Comparison of ENCODE assay signal across 11 cellular contexts in the genomic region with DNA sequence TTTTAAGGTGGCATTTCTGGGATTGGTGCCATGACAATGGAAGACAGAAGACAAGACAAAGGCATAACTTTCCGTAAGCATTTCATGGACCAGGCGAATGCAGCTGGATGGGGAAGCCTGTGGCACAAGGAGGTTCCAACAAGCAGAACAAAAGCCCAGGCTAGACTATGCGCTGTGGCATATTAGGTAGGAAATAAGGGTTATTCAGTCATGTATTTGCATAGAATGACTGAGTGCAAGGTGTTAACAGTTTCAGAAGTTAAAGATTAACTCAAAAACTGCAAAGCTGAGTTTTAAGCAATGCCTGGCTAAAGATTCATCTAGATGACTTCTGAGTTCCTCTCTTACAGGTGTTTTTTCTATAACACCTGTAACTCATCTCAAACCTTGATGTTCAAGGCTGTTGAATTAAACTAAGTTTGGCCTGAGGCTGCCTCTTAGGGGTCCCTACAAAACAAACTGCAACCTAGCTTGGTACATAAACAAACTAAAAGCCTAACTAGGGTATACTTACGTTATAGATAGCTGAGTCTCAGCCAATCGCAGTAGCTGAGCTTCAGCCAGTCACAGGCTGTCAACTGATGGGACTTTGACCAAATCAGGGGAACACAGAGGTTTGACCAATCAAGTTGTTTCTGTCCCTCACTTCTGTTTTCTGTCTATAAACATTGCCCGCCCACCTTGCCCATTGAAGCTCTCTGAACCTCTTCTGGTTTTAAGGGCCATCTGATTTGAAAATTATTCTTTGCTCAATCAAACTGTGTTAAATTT. TPM values are rescaled to one million over a fixed set of nuclear protein-coding genes. Genes with fewer than 3 reads are reported as not detected.
A peak's percentile ranks its signal among the peaks of the same experiment; 100 is the strongest.
DNase-seq lines count a peak whose midpoint lies in the region; ATAC-seq, FAIRE-seq and TF ChIP-seq lines count a peak whose summit lies in the region.
"Had no signal": no experiment of that assay in that cellular context is flagged by ENCODE, and none has a peak within 500 bp of the region (broad histone marks: within the 10 kb centered on the region; RNA-seq: fewer than 3 reads in every experiment).

No MANE protein-coding gene starts in this region.

- no peak for TF ChIP-seq POLR2A in upper lobe of left lung (IDR thresholded peaks at IDR 0.05)

- H2BK120ac ChIP-seq in trophoblast cell (ENCODE audit: insufficient read depth, low read length, poor library complexity): no peak overlapping the region

- TF ChIP-seq EP300 in upper lobe of left lung (IDR thresholded peaks at IDR 0.05): no peak

- H2BK5ac ChIP-seq in trophoblast cell (ENCODE audit: low read depth, low read length, poor library complexity): no peak overlapping the region

- no peak overlapping the region for H3K9ac ChIP-seq in trophoblast cell (ENCODE audit: low read length)
- H3K9ac ChIP-seq: parathyroid adenoma had no signal

- intact Hi-C loops in posterior cingulate gyrus (cut with DNase I): loop anchor here (2.0 kb wide), 1 partner anchor 381 kb away; no protein-coding TSS in a partner anchor

- peaks cover 0 to 6% of the 10 kb centered on the region in 2 donors for H3K4me1 ChIP-seq in small intestine (ENCODE audit: control insufficient read depth in 2 of 2, insufficient read depth in 1 of 2, low read depth in 1 of 2, low read length in 1 of 2)
- H3K4me1 ChIP-seq in upper lobe of left lung: peaks cover 0 to 5% (median 4%) of the 10 kb centered on the region in 4 donors
- no peaks in the 10 kb centered on the region for H3K4me1 ChIP-seq in trophoblast cell (ENCODE audit: control insufficient read depth in 1 of 2, insufficient read depth in 2 of 2, low read length in 2 of 2)
- H3K4me1 ChIP-seq: vagina had no signal

- H3K23ac ChIP-seq in trophoblast cell (ENCODE audit: low read length): no peak overlapping the region

- no peak for TF ChIP-seq CTCF in upper lobe of left lung (IDR thresholded peaks at IDR 0.05)

- no peaks in the 10 kb centered on the region for H3K36me3 Mint-ChIP-seq in activated naive CD4-positive, alpha-beta T cell treated with anti-CD3 and anti-CD28 coated beads, Interleukin-2, amount 50 U/mL, for 72 hours
- H3K36me3 Mint-ChIP-seq: IgD-negative memory B cell had no signal

- H3K4me3 ChIP-seq in small intestine (ENCODE audit: low read depth in 1 of 2, low read length in 2 of 2) (no peak overlapping the region), upper lobe of left lung (no peak overlapping the region), trophoblast cell (ENCODE audit: low read depth, low read length) (no peak overlapping the region)
- H3K4me3 ChIP-seq: vagina had no signal

- no peak overlapping the region for H4K12ac ChIP-seq in trophoblast cell (ENCODE audit: low read depth, low read length)

- no peak overlapping the region for H3K4ac ChIP-seq in trophoblast cell (ENCODE audit: low read depth, low read length)

- ATAC-seq in GM19025 (IDR thresholded peaks at IDR 0.05; ENCODE audit: low read depth, unreplicated experiment) (peak; percentile 65), HG02798 (IDR thresholded peaks at IDR 0.05; ENCODE audit: poor library complexity, unreplicated experiment) (peak; percentile 74), upper lobe of left lung (ENCODE audit: low FRiP score in 2 of 2) (no peak)
- ATAC-seq in activated naive CD4-positive, alpha-beta T cell treated with anti-CD3 and anti-CD28 coated beads, Interleukin-2, amount 50 U/mL, for 72 hours: no peak

- H3K36me3 ChIP-seq in small intestine (ENCODE audit: control insufficient read depth in 2 of 2, insufficient read depth in 2 of 2, low read length in 2 of 2): peaks cover 0 to 31% of the 10 kb centered on the region in 2 donors
- no peaks in the 10 kb centered on the region for H3K36me3 ChIP-seq in upper lobe of left lung
- H3K36me3 ChIP-seq in trophoblast cell (ENCODE audit: control insufficient read depth in 1 of 2, insufficient read depth in 2 of 2, low read length in 2 of 2): no peaks in the 10 kb centered on the region
- H3K36me3 ChIP-seq: vagina had no signal

- WGBS in small intestine, 3 donors: 63 to 84% (median 68%) methylated on average over 6 of the region's 6 CpGs
- WGBS in upper lobe of left lung, 2 donors: 69 to 72% methylated on average over 6 of the region's 6 CpGs
- no CpG with 5 or more reads among the region's 6 CpGs for WGBS in trophoblast cell (ENCODE audit: extremely low coverage, insufficient coverage, insufficient read length)

- H2AFZ ChIP-seq in trophoblast cell (ENCODE audit: insufficient read depth, low read length, poor library complexity): no peak overlapping the region

- DNase-seq in LoVo (ENCODE audit: low spot score) (peak; percentile 23), small intestine (peak; percentile 45), posterior cingulate gyrus (no peak), upper lobe of left lung (no peak), trophoblast cell (no peak)
- DNase-seq in activated naive CD4-positive, alpha-beta T cell treated with anti-CD3 and anti-CD28 coated beads, Interleukin-2, amount 50 U/mL, for 72 hours (ENCODE audit: low spot score in 2 of 2): no peak

- H4K8ac ChIP-seq in trophoblast cell (ENCODE audit: low read depth, low read length): no peak overlapping the region

- no peaks in the 10 kb centered on the region for H3K27me3 ChIP-seq in small intestine (ENCODE audit: control insufficient read depth in 2 of 2, insufficient read depth in 2 of 2, low read length in 2 of 2)
- no peaks in the 10 kb centered on the region for H3K27me3 ChIP-seq in upper lobe of left lung
- no peaks in the 10 kb centered on the region for H3K27me3 ChIP-seq in trophoblast cell (ENCODE audit: insufficient read depth, low read length)
- H3K27me3 ChIP-seq: vagina had no signal

- no peak for FAIRE-seq in small intestine (lab: Jason Lieb, UNC)

- H3K9me3 ChIP-seq in small intestine (ENCODE audit: control insufficient read depth, low read depth): no peaks in the 10 kb centered on the region
- H3K9me3 ChIP-seq in upper lobe of left lung: no peaks in the 10 kb centered on the region
- H3K9me3 ChIP-seq in trophoblast cell (ENCODE audit: insufficient read depth, low read depth, low read length): no peaks in the 10 kb centered on the region
- H3K9me3 ChIP-seq: vagina had no signal

- no peaks in the 10 kb centered on the region for H3K79me2 ChIP-seq in trophoblast cell (ENCODE audit: control insufficient read depth, insufficient read depth, low read length, poor library complexity)
- H3K79me2 ChIP-seq: parathyroid adenoma had no signal

- no peaks in the 10 kb centered on the region for H3K79me1 ChIP-seq in trophoblast cell (ENCODE audit: low read length)

- H3K4me2 ChIP-seq in trophoblast cell (ENCODE audit: low read length): no peak overlapping the region

- H3K18ac ChIP-seq in trophoblast cell (ENCODE audit: low read length): no peak overlapping the region

- H3K9me3 Mint-ChIP-seq in activated naive CD4-positive, alpha-beta T cell treated with anti-CD3 and anti-CD28 coated beads, Interleukin-2, amount 50 U/mL, for 72 hours: no peaks in the 10 kb centered on the region

- H2AK5ac ChIP-seq in trophoblast cell (ENCODE audit: low read length): no peak overlapping the region

- H3K27ac Mint-ChIP-seq in activated naive CD4-positive, alpha-beta T cell treated with anti-CD3 and anti-CD28 coated beads, Interleukin-2, amount 50 U/mL, for 72 hours: no peak overlapping the region

- no peak overlapping the region for H2BK12ac ChIP-seq in trophoblast cell (ENCODE audit: low read length)

- no peak overlapping the region for H3K14ac ChIP-seq in trophoblast cell (ENCODE audit: low read length)

- H3K27ac ChIP-seq in small intestine (ENCODE audit: low read depth in 1 of 2, low read length in 1 of 2) (no peak overlapping the region), upper lobe of left lung (no peak overlapping the region), trophoblast cell (ENCODE audit: low read depth, low read length) (no peak overlapping the region)
- H3K27ac ChIP-seq: parathyroid adenoma, vagina had no signal

- H4K91ac ChIP-seq in trophoblast cell (ENCODE audit: low read depth, low read length): no peak overlapping the region

RNA-seq across cellular contexts. Expression of a gene that starts 52.2 kb away (rescaled TPM):
- polyA plus RNA-seq in small intestine: 10 to 100 TPM in 1 of 3 donors, 1 to 10 TPM in 2; 7.8 to 26.9 (median 9.6) TPM
- not detected for total RNA-seq in activated naive CD4-positive, alpha-beta T cell treated with anti-CD3 and anti-CD28 coated beads, Interleukin-2, amount 50 U/mL, for 72 hours
- 10 to 100 TPM; 17.8 to 69.2 (median 36.5) TPM for total RNA-seq in upper lobe of left lung
- polyA plus RNA-seq in trophoblast cell (2013): 4.6 and 5.8 TPM in 2 replicates

Comparison
In these comparisons a context has a peak if more than half of its experiments do, and no peak if none do; other contexts are left out.
1. ATAC-seq: peak in GM19025 (single experiment) and HG02798 (single experiment); none in activated naive CD4-positive, alpha-beta T cell treated with anti-CD3 and anti-CD28 coated beads, Interleukin-2, amount 50 U/mL, for 72 hours (0 of 2) and upper lobe of left lung (0 of 2).
2. DNase-seq: peak in LoVo (single experiment) and small intestine (single experiment); none in posterior cingulate gyrus (0 of 10), activated naive CD4-positive, alpha-beta T cell treated with anti-CD3 and anti-CD28 coated beads, Interleukin-2, amount 50 U/mL, for 72 hours (0 of 2), upper lobe of left lung (0 of 2) and trophoblast cell (0 of 2).
3. RNA of a gene that starts 52.2 kb away (total RNA-seq): 17.8 to 69.2 TPM in upper lobe of left lung; not detected in activated naive CD4-positive, alpha-beta T cell treated with anti-CD3 and anti-CD28 coated beads, Interleukin-2, amount 50 U/mL, for 72 hours; every median in the first group is over 10 times any median in the second.